Comparison of ENCODE assay signal across 1 cellular context in the genomic region with DNA sequence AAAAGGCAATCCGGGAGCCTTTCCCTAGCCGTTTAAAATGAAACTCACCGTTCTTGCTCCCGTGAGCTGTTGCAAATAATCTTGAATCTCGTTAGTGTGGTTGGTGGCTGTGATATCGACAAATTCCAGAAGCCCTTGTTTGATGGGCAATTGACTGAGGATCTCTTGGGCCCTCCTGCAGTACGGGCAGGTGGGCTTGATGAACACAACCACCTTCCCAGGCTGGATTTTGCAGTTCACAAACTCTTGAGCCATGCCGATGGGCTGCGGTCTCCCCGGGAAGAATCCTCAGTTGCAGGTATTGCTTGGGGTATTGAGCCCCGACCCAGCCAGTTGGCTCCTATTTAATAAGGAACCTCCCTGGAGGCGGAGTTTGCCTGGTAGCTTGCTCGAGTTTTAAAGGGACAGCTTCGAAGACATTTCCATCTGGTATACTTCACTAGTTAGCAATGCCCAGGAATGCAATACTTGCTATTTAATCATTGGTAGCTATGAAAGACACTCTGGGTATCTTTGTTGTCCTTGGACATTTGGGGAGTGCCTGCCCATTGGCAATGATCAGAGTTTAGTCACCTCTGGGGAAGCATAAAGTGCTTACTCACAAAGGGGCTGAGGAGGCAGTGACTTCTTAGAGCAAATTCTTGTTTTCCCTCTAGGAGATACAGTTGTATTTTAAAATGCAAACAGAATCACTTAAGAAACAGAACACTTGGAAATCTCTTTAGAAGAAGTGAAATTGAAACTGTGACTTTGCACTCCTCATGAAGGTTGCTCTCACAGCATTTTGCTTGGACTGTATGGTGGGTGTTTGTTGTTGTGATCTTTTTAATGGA.
TF ChIP-seq lines count a peak whose summit lies in the region.

A gene with protein sequence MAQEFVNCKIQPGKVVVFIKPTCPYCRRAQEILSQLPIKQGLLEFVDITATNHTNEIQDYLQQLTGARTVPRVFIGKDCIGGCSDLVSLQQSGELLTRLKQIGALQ (minus strand): TSS at position 319 of the 833 bp plus-strand sequence. CDS start 64 bp downstream, at position 255.

TF ChIP-seq in HEK293, 187 proteins besides CTCF, POLR2A, EP300 and RAD21 (continued from another document):
- TF ChIP-seq, protein P1, sequence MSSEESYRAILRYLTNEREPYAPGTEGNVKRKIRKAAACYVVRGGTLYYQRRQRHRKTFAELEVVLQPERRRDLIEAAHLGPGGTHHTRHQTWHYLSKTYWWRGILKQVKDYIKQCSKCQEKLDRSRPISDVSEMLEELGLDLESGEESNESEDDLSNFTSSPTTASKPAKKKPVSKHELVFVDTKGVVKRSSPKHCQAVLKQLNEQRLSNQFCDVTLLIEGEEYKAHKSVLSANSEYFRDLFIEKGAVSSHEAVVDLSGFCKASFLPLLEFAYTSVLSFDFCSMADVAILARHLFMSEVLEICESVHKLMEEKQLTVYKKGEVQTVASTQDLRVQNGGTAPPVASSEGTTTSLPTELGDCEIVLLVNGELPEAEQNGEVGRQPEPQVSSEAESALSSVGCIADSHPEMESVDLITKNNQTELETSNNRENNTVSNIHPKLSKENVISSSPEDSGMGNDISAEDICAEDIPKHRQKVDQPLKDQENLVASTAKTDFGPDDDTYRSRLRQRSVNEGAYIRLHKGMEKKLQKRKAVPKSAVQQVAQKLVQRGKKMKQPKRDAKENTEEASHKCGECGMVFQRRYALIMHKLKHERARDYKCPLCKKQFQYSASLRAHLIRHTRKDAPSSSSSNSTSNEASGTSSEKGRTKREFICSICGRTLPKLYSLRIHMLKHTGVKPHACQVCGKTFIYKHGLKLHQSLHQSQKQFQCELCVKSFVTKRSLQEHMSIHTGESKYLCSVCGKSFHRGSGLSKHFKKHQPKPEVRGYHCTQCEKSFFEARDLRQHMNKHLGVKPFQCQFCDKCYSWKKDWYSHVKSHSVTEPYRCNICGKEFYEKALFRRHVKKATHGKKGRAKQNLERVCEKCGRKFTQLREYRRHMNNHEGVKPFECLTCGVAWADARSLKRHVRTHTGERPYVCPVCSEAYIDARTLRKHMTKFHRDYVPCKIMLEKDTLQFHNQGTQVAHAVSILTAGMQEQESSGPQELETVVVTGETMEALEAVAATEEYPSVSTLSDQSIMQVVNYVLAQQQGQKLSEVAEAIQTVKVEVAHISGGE (tag by site-specific recombination; conservative IDR thresholded peaks at IDR 0.05; ENCODE audit: low read depth): 0 out of 2 replicates have a peak, but pooled peaks have one; percentile 0
- TF ChIP-seq SP3 (tag by site-specific recombination; IDR thresholded peaks at IDR 0.05): peak; percentile 30; the same call in 1 of the 2 replicates
- TF ChIP-seq ZNF548 (tag by site-specific recombination; IDR thresholded peaks at IDR 0.05): no peak
- no peak for TF ChIP-seq ZNF670 (tag by site-specific recombination; IDR thresholded peaks at IDR 0.05; ENCODE audit: low read depth)
- no peak for TF ChIP-seq ZSCAN30 (tag by site-specific recombination; IDR thresholded peaks at IDR 0.05)
- TF ChIP-seq ZNF335 (tag by site-specific recombination; conservative IDR thresholded peaks at IDR 0.05): peak; percentile 64
- TF ChIP-seq, protein P2, sequence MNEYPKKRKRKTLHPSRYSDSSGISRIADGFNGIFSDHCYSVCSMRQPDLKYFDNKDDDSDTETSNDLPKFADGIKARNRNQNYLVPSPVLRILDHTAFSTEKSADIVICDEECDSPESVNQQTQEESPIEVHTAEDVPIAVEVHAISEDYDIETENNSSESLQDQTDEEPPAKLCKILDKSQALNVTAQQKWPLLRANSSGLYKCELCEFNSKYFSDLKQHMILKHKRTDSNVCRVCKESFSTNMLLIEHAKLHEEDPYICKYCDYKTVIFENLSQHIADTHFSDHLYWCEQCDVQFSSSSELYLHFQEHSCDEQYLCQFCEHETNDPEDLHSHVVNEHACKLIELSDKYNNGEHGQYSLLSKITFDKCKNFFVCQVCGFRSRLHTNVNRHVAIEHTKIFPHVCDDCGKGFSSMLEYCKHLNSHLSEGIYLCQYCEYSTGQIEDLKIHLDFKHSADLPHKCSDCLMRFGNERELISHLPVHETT (tag by site-specific recombination; IDR thresholded peaks at IDR 0.05): no peak
- TF ChIP-seq ZBTB7A (tag by site-specific recombination; IDR thresholded peaks at IDR 0.05; ENCODE audit: low read depth): no peak
- TF ChIP-seq ZBTB8A (tag by site-specific recombination; IDR thresholded peaks at IDR 0.05): peak; percentile 85; the same call in 1 of the 2 replicates
- peak; percentile 25 for TF ChIP-seq SP2 (tag by site-specific recombination; IDR thresholded peaks at IDR 0.05)
TF ChIP-seq in HEK293: peak in this region for 11.
